Comparison of ENCODE assay signal across 34 cellular contexts in genomic region chr16:86913886-86914285, GRCh38.
"Had no signal": no experiment of that assay in that cellular context is flagged by ENCODE, and none has a peak within 500 bp of the region (broad histone marks: within the 10 kb centered on the region; RNA-seq: fewer than 3 reads in every experiment).

No MANE protein-coding gene starts in this region.

- H3K4me1 ChIP-seq: adrenal gland, body of pancreas, breast epithelium had no signal

- H3K36me3 ChIP-seq: adrenal gland, brain microvascular endothelial cell, breast epithelium, cardiac muscle cell had no signal

- H3K27ac ChIP-seq: adrenal gland, body of pancreas, brain microvascular endothelial cell, breast epithelium, cardiac muscle cell, VCaP had no signal

- FAIRE-seq: astrocyte, TTC549 had no signal

- DNase-seq: activated B cell treated with CpG ODN at 0.5 μM for 24 hours; activated CD4-positive, alpha-beta memory T cell treated with anti-CD3 and anti-CD28 coated beads for 36 hours; activated CD4-positive, alpha-beta T cell treated with anti-CD3 and anti-CD28 coated beads for 4 hours; activated CD4-positive, alpha-beta T cell treated with anti-CD3 and anti-CD28 coated beads, Interleukin-2, amount 10 ng/mL, durations not matched to agents 24 days and 14 days; activated CD4-positive, alpha-beta T cell treated with anti-CD3 and anti-CD28 coated beads, Interleukin-2, amount 50 U/mL, for 1 hour; activated CD4-positive, alpha-beta T cell treated with anti-CD3 and anti-CD28 coated beads, Interleukin-2, amount 50 U/mL, for 4 hours; activated CD4-positive, CD25-positive, alpha-beta regulatory T cell treated with anti-CD3 and anti-CD28 coated beads, Interleukin-2, amount 50 U/mL, for 72 hours; activated CD8-positive, alpha-beta memory T cell treated with anti-CD3 and anti-CD28 coated beads, Interleukin-2, amount 50 U/mL, for 4 hours; activated CD8-positive, alpha-beta T cell treated with anti-CD3 and anti-CD28 coated beads for 36 hours; activated gamma-delta T cell treated with Interleukin-2 at 50 U/mL for 16 hours; activated naive CD4-positive, alpha-beta T cell; activated naive CD4-positive, alpha-beta T cell treated with anti-CD3 and anti-CD28 coated beads for 36 hours; activated naive CD4-positive, alpha-beta T cell treated with anti-CD3 and anti-CD28 coated beads, Interleukin-2, amount 50 U/mL, for 16 hours; activated naive CD8-positive, alpha-beta T cell treated with anti-CD3 and anti-CD28 coated beads for 36 hours; activated T-cell treated with anti-CD3 and anti-CD28 coated beads for 4 hours; activated T-cell treated with anti-CD3 and anti-CD28 coated beads, Interleukin-2, amount 50 U/mL, for 1 hour; activated T-cell treated with anti-CD3 and anti-CD28 coated beads, Interleukin-2, amount 50 U/mL, for 4 hours; activated T-cell treated with anti-CD3 and anti-CD28 coated beads, Interleukin-2, amount 50 U/mL, for 72 hours; adrenal gland; amniotic stem cell; aorta; body of pancreas; brain microvascular endothelial cell; cerebellar nuclear complex; T-helper 1 cell; T-helper 2 cell; T-helper 9 cell had no signal

- H3K4me3 ChIP-seq: adrenal gland, body of pancreas, breast epithelium, cardiac muscle cell had no signal

- H3K9me3 ChIP-seq: adrenal gland, body of pancreas, breast epithelium had no signal

- H3K27me3 ChIP-seq: adrenal gland, body of pancreas, brain microvascular endothelial cell, cardiac muscle cell had no signal

- ATAC-seq: activated CD8-positive, alpha-beta T cell treated with anti-CD3 and anti-CD28 coated beads for 36 hours; activated naive CD4-positive, alpha-beta T cell treated with anti-CD3 and anti-CD28 coated beads, Interleukin-2, amount 50 U/mL, for 72 hours; activated T-cell treated with anti-CD3 and anti-CD28 coated beads, Interleukin-2, amount 50 U/mL, for 4 hours; activated T-cell treated with anti-CD3 and anti-CD28 coated beads, Interleukin-2, amount 50 U/mL, for 72 hours; activated T-helper 17 cell treated with anti-CD3 and anti-CD28 coated beads, Interleukin-2, amount 50 U/mL, for 72 hours; body of pancreas had no signal
